16 cellular contexts compared by ENCODE assay signal in the genomic region with DNA sequence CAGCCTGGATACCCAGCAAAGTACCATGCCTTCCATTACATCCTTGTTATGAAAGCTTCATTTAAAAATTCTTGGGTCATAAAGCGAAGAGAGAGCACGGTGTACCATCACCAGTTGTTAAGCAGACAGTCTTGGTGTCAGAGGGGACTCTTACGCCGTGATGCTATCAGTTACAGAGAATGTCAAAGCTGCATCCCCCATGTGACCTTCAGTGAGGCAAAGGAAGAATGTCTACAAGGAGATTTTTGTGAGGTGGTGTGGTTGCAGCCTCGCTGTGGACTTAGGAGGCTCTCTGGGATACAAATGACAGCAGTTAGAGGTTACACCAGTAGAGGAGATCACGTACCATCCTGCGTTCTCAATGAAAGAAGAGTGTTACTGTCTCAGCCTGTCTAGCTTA.
A peak's percentile ranks its signal among the peaks of the same experiment; 100 is the strongest.
DNase-seq lines count a peak whose midpoint lies in the region; ATAC-seq and TF ChIP-seq lines count a peak whose summit lies in the region.
"Had no signal": no experiment of that assay in that cellular context is flagged by ENCODE, and none has a peak within 500 bp of the region (broad histone marks: within the 10 kb centered on the region; RNA-seq: fewer than 3 reads in every experiment).

No MANE protein-coding gene starts in this region.

- ATAC-seq in heart left ventricle (no peak), Right ventricle myocardium inferior (no peak), right cardiac atrium (no peak), left cardiac atrium (no peak), thoracic aorta (ENCODE audit: insufficient number of reproducible peaks, low FRiP score, low read depth) (no peak), GM21360 (IDR thresholded peaks at IDR 0.05; ENCODE audit: unreplicated experiment) (no peak)
- ATAC-seq: A549, GM23338 had no signal

- no peaks in the 10 kb centered on the region for H3K36me3 ChIP-seq in heart left ventricle
- H3K36me3 ChIP-seq in thoracic aorta = no peaks in the 10 kb centered on the region
- no peaks in the 10 kb centered on the region for H3K36me3 ChIP-seq in colonic mucosa

- TF ChIP-seq CTCF in heart left ventricle (IDR thresholded peaks at IDR 0.05) = no peak
- TF ChIP-seq CTCF in thoracic aorta (IDR thresholded peaks at IDR 0.05) = no peak
- TF ChIP-seq CTCF in colonic mucosa (IDR thresholded peaks at IDR 0.05) = no peak

- H3K4me1 ChIP-seq in heart left ventricle (peaks cover 0 to 53% (median 17%) of the 10 kb centered on the region in 12 donors), right cardiac atrium (ENCODE audit: control insufficient read depth, insufficient read depth, low read length) (peaks cover 13% of the 10 kb centered on the region), thoracic aorta (ENCODE audit: control insufficient read depth in 1 of 2, low read depth in 2 of 2) (peaks cover 30 to 66% of the 10 kb centered on the region in 2 donors), colonic mucosa (no peaks in the 10 kb centered on the region)
- H3K4me1 ChIP-seq: A549, Caco-2 had no signal

- 92 to 96% (median 95%) methylated on average over 7 of the region's 7 CpGs for WGBS in heart left ventricle, 4 donors
- 93% methylated on average over 7 of the region's 7 CpGs for WGBS in right cardiac atrium

- H3K9me3 ChIP-seq in heart left ventricle = no peaks in the 10 kb centered on the region
- no peaks in the 10 kb centered on the region for H3K9me3 ChIP-seq in right cardiac atrium (ENCODE audit: control insufficient read depth, low read length)
- no peaks in the 10 kb centered on the region for H3K9me3 ChIP-seq in thoracic aorta
- H3K9me3 ChIP-seq in colonic mucosa = no peaks in the 10 kb centered on the region
- H3K9me3 ChIP-seq: A549, Caco-2 had no signal

- no peaks in the 10 kb centered on the region for H3K27me3 ChIP-seq in heart left ventricle
- H3K27me3 ChIP-seq in right cardiac atrium (ENCODE audit: control insufficient read depth, insufficient read depth) = no peaks in the 10 kb centered on the region
- no peaks in the 10 kb centered on the region for H3K27me3 ChIP-seq in thoracic aorta (replicated peaks; ENCODE audit: insufficient read depth)
- H3K27me3 ChIP-seq in colonic mucosa = no peaks in the 10 kb centered on the region

- no peak overlapping the region for H3K9ac ChIP-seq in colonic mucosa (ENCODE audit: low read depth in 2 of 2, low read length in 2 of 2)

- no peak for TF ChIP-seq POLR2A in heart left ventricle (IDR thresholded peaks at IDR 0.05)

- H3K4me3 ChIP-seq in heart left ventricle (no peak overlapping the region), right cardiac atrium (ENCODE audit: low read length) (no peak overlapping the region), thoracic aorta (no peak overlapping the region), colonic mucosa (no peak overlapping the region)
- H3K4me3 ChIP-seq: A549, GM23338 had no signal

- H3K27ac ChIP-seq in heart left ventricle (peak overlapping the region in 7 of 12 donors; percentile 7 to 85 (median 48)), right cardiac atrium (ENCODE audit: low read length) (peak overlapping the region; percentile 37), thoracic aorta (peak overlapping the region; percentile 79 to 84), colonic mucosa (no peak overlapping the region)
- H3K27ac ChIP-seq: 22Rv1, A549, C4-2B, HL-60 had no signal

- intact Hi-C loops in heart left ventricle (cut with DNase I) (loop anchor here in 3 of 10 donors (5.0 to 10.0 kb wide), 2 partner anchors 67 to 90 kb away; no protein-coding TSS in a partner anchor), Right ventricle myocardium inferior (cut with DNase I) (loop anchor here (5.0 kb wide), 1 partner anchor 62 kb away; no protein-coding TSS in a partner anchor), right cardiac atrium (cut with DNase I) (loop anchor here in 1 of 4 donors (10.0 kb wide), 1 partner anchor 70 kb away; no protein-coding TSS in a partner anchor), left cardiac atrium (cut with DNase I) (loop anchor here in 1 of 2 donors (10.0 kb wide), 1 partner anchor 70 kb away; no protein-coding TSS in a partner anchor), colonic mucosa (cut with DNase I) (no loop called here)

- DNase-seq in heart left ventricle (no peak), Right ventricle myocardium inferior (ENCODE audit: missing footprints) (no peak), right cardiac atrium (no peak), left cardiac atrium (no peak), thoracic aorta (ENCODE audit: low spot score) (no peak), colonic mucosa (no peak)
- DNase-seq: AML-193; Caco-2; CD4-positive, alpha-beta T cell; HCEC 1CT had no signal
